Comparison of ENCODE assay signal across 15 cellular contexts in the genomic region with DNA sequence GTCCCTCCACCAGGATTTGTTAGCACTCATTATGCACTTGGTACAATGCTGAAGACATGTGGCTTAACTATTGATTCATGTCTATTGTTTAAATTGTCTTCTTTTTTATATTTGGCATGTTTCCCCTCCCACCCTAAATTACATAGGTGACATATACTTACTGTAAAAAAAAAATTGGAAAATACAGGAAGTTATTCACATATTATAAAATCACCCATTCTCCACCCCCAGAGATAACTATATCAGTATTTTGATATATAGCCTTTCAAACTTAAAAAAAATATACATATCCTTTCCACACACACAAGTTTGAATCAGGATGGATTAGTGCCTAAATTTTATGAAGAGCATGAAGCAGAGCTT.
DNase-seq lines count a peak whose midpoint lies in the region; ATAC-seq, FAIRE-seq and TF ChIP-seq lines count a peak whose summit lies in the region.
"Had no signal": no experiment of that assay in that cellular context is flagged by ENCODE, and none has a peak within 500 bp of the region (broad histone marks: within the 10 kb centered on the region; RNA-seq: fewer than 3 reads in every experiment).

No MANE protein-coding gene starts in this region.

- no peak overlapping the region for H3K18ac ChIP-seq in IMR-90 (ENCODE audit: low read depth, low read length)

- no peaks in the 10 kb centered on the region for H4K20me1 ChIP-seq in IMR-90 (ENCODE audit: insufficient read depth, low read length)
- H4K20me1 ChIP-seq in endothelial cell of umbilical vein (replicated peaks; ENCODE audit: control insufficient read depth, extremely low read depth, insufficient read depth, low read length): no peaks in the 10 kb centered on the region
- no peaks in the 10 kb centered on the region for H4K20me1 ChIP-seq in neural progenitor cell (ENCODE audit: low read depth)

- no TSS peak for BruUV-seq in IMR-90 (replicated peaks; lab: Mats Ljungman, UMichigan)
- BruUV-seq in endothelial cell of umbilical vein (replicated peaks; lab: Mats Ljungman, UMichigan): no TSS peak

- no peak overlapping the region for H3K4me3 Mint-ChIP-seq in neural progenitor cell
- no peak overlapping the region for H3K4me3 Mint-ChIP-seq in CD8-positive, alpha-beta T cell
- H3K4me3 Mint-ChIP-seq: CD4-positive, CD25-positive, alpha-beta regulatory T cell had no signal

- TF ChIP-seq RAD21 in IMR-90 (IDR thresholded peaks at IDR 0.05; ENCODE audit: low read length): no peak

- no peak overlapping the region for H2AK9ac ChIP-seq in IMR-90 (replicated peaks; ENCODE audit: low read depth, low read length, poor library complexity)

- no peak for TF ChIP-seq POLR2A in IMR-90 (IDR thresholded peaks at IDR 0.05; ENCODE audit: low read depth, low read length)
- no peak for TF ChIP-seq POLR2A in endothelial cell of umbilical vein (IDR thresholded peaks at IDR 0.05; ENCODE audit: low read depth, low read length)
- no peak for TF ChIP-seq POLR2A in body of pancreas (IDR thresholded peaks at IDR 0.05)
- TF ChIP-seq POLR2A in GM12892 (IDR thresholded peaks at IDR 0.05; ENCODE audit: low read depth, low read length): no peak

- 0 out of 3 replicates have a peak overlapping the region, but pooled peaks have one; percentile 99 for H2BK15ac ChIP-seq in IMR-90 (ENCODE audit: low read depth, low read length)

- peak overlapping the region; percentile 7 for H3K27ac Mint-ChIP-seq in neural progenitor cell
- no peak overlapping the region for H3K27ac Mint-ChIP-seq in CD8-positive, alpha-beta T cell

- no peak overlapping the region for H3K9ac ChIP-seq in IMR-90 (ENCODE audit: low read depth, low read length)
- H3K9ac ChIP-seq in endothelial cell of umbilical vein (replicated peaks; ENCODE audit: extremely low read depth, insufficient read depth, low read length): no peak overlapping the region
- no peak overlapping the region for H3K9ac ChIP-seq in neural progenitor cell

- no peaks in the 10 kb centered on the region for H3K9me3 ChIP-seq in IMR-90 (ENCODE audit: control insufficient read depth, insufficient read depth, low read length)
- no peaks in the 10 kb centered on the region for H3K9me3 ChIP-seq in endothelial cell of umbilical vein (replicated peaks; ENCODE audit: control insufficient read depth, insufficient read depth, low read length)
- no peaks in the 10 kb centered on the region for H3K9me3 ChIP-seq in neural progenitor cell (ENCODE audit: low read depth)
- H3K9me3 ChIP-seq in CD8-positive, alpha-beta T cell (ENCODE audit: low read length): no peaks in the 10 kb centered on the region
- H3K9me3 ChIP-seq in body of pancreas: no peaks in the 10 kb centered on the region
- H3K9me3 ChIP-seq: MG63 had no signal

- H3K27me3 Mint-ChIP-seq in neural progenitor cell (ENCODE audit: insufficient read depth, low read depth): peaks cover 3% of the 10 kb centered on the region
- H3K27me3 Mint-ChIP-seq in CD8-positive, alpha-beta T cell (ENCODE audit: low read depth): peaks cover 22% of the 10 kb centered on the region

- no peak overlapping the region for H2AFZ ChIP-seq in ACC112 (ENCODE audit: low read length, unreplicated experiment)
- H2AFZ ChIP-seq in IMR-90 (replicated peaks; ENCODE audit: low read length, poor library complexity): peak overlapping the region; percentile 72
- peak overlapping the region; percentile 11 for H2AFZ ChIP-seq in endothelial cell of umbilical vein (ENCODE audit: low read depth, low read length)
- no peak overlapping the region for H2AFZ ChIP-seq in neural progenitor cell (replicated peaks)

- H4K5ac ChIP-seq in IMR-90 (ENCODE audit: low read depth, low read length): no peak overlapping the region

- no peaks in the 10 kb centered on the region for H3K36me3 Mint-ChIP-seq in neural progenitor cell
- no peaks in the 10 kb centered on the region for H3K36me3 Mint-ChIP-seq in CD8-positive, alpha-beta T cell
- H3K36me3 Mint-ChIP-seq: CD4-positive, CD25-positive, alpha-beta regulatory T cell had no signal

- H3F3A ChIP-seq in neural progenitor cell (ENCODE audit: low read depth): no peaks in the 10 kb centered on the region

- no peak overlapping the region for H2AK5ac ChIP-seq in IMR-90 (ENCODE audit: low read depth, low read length)

- no peak overlapping the region; the same call in 1 of the 2 replicates for H2BK20ac ChIP-seq in IMR-90 (ENCODE audit: low read depth, low read length)

- H3K9me1 ChIP-seq in IMR-90 (ENCODE audit: insufficient read depth, low read length): peaks cover 14% of the 10 kb centered on the region
- H3K9me1 ChIP-seq in endothelial cell of umbilical vein (replicated peaks; ENCODE audit: control insufficient read depth, extremely low read depth, insufficient read depth, low read length): no peaks in the 10 kb centered on the region

- H3K79me1 ChIP-seq in IMR-90 (ENCODE audit: low read depth in 1 of 2, low read length in 2 of 2): peaks cover 0 to 23% of the 10 kb centered on the region in 2 experiments; a peak in 2 of 4 replicates

- H3K27me3 ChIP-seq in ACC112 (ENCODE audit: insufficient read depth, low read length): no peaks in the 10 kb centered on the region
- H3K27me3 ChIP-seq in IMR-90 (ENCODE audit: control insufficient read depth, insufficient read depth, low read length): no peaks in the 10 kb centered on the region
- no peaks in the 10 kb centered on the region for H3K27me3 ChIP-seq in endothelial cell of umbilical vein (ENCODE audit: control insufficient read depth in 2 of 2, insufficient read depth in 2 of 2, low read length in 2 of 2)
- no peaks in the 10 kb centered on the region for H3K27me3 ChIP-seq in neural progenitor cell
- no peaks in the 10 kb centered on the region for H3K27me3 ChIP-seq in CD8-positive, alpha-beta T cell (ENCODE audit: insufficient read depth, low read length)
- no peaks in the 10 kb centered on the region for H3K27me3 ChIP-seq in body of pancreas
- H3K27me3 ChIP-seq: MG63 had no signal

- no peak for ATAC-seq in IMR-90 (ENCODE audit: low read depth)
- no peak for ATAC-seq in CD8-positive, alpha-beta T cell
- ATAC-seq in body of pancreas: no peak
- ATAC-seq: GM12878 had no signal

- H2BK5ac ChIP-seq in IMR-90 (ENCODE audit: low read depth, low read length, poor library complexity, severe bottlenecking): no peak overlapping the region

- peak overlapping the region; percentile 75; the same call in 1 of the 2 replicates for H2BK120ac ChIP-seq in IMR-90 (ENCODE audit: low read depth, low read length)

- FAIRE-seq in endothelial cell of umbilical vein (lab: Jason Lieb, UNC): no peak
- FAIRE-seq in GM12892 (lab: Jason Lieb, UNC): no peak
- FAIRE-seq: GM12878, H1 had no signal

- POLR2A ChIA-PET in IMR-90 (lab: Charles Lee; ENCODE audit: unreplicated experiment) (no interaction called here), endothelial cell of umbilical vein (lab: Charles Lee) (no interaction called here)
- POLR2A ChIA-PET in CD8-positive, alpha-beta T cell (lab: Charles Lee): no interaction called here

- dilution Hi-C loops in IMR-90 (cut with HindIII; ENCODE audit: low sequenced_read_pairs, unreplicated experiment) (no loop called here), endothelial cell of umbilical vein (cut with MboI; ENCODE audit: extremely low pct_ligation_motif_present, low sequenced_read_pairs) (no loop called here)

- CTCF ChIA-PET in IMR-90 (lab: Yijun Ruan, JAX): interaction anchor here (1.2 to 1.3 kb wide), 3 partner anchors 9 to 101 kb away, joined by 3 to 4 read pairs (median 4); no protein-coding TSS in a partner anchor
- CTCF ChIA-PET in endothelial cell of umbilical vein (lab: Charles Lee): interaction anchor here (0.7 to 3.2 kb wide), 8 partner anchors 8 to 119 kb away, joined by 3 to 18 read pairs (median 4); no protein-coding TSS in a partner anchor
- CTCF ChIA-PET in CD8-positive, alpha-beta T cell (lab: Charles Lee): interaction anchor here (0.9 to 4.0 kb wide), 3 partner anchors 13 to 36 kb away, joined by 3 to 11 read pairs (median 4); no protein-coding TSS in a partner anchor

- H3K36me3 ChIP-seq in ACC112 (ENCODE audit: insufficient read depth, low read length) (no peaks in the 10 kb centered on the region), IMR-90 (ENCODE audit: control insufficient read depth, insufficient read depth, low read length) (no peaks in the 10 kb centered on the region), endothelial cell of umbilical vein (ENCODE audit: control insufficient read depth in 2 of 2, extremely low read depth in 1 of 2, insufficient read depth in 2 of 2, low read length in 2 of 2) (no peaks in the 10 kb centered on the region), neural progenitor cell (no peaks in the 10 kb centered on the region), body of pancreas (replicated peaks in 1 of 2; ENCODE audit: insufficient read depth in 1 of 2, low read depth in 2 of 2) (no peaks in the 10 kb centered on the region)
- H3K36me3 ChIP-seq in CD8-positive, alpha-beta T cell (ENCODE audit: insufficient read depth, low read length): no peaks in the 10 kb centered on the region
- H3K36me3 ChIP-seq: MG63 had no signal

- H3K9me3 Mint-ChIP-seq in neural progenitor cell: no peaks in the 10 kb centered on the region
- no peaks in the 10 kb centered on the region for H3K9me3 Mint-ChIP-seq in CD8-positive, alpha-beta T cell
- H3K9me3 Mint-ChIP-seq: CD4-positive, CD25-positive, alpha-beta regulatory T cell had no signal

- H4K8ac ChIP-seq in IMR-90 (ENCODE audit: low read depth in 2 of 2, low read length in 2 of 2): no peak overlapping the region

- H4K91ac ChIP-seq in IMR-90 (ENCODE audit: insufficient read depth, low read depth, low read length): no peak overlapping the region

- peaks cover 21% of the 10 kb centered on the region for H3K4me1 Mint-ChIP-seq in neural progenitor cell
- no peaks in the 10 kb centered on the region for H3K4me1 Mint-ChIP-seq in CD8-positive, alpha-beta T cell (ENCODE audit: low read depth)
- H3K4me1 Mint-ChIP-seq: CD4-positive, CD25-positive, alpha-beta regulatory T cell had no signal

- DNase-seq in IMR-90 (no peak), endothelial cell of umbilical vein (ENCODE audit: low read depth, low spot score) (no peak), neural progenitor cell (ENCODE audit: low spot score) (no peak), body of pancreas (no peak), GM12892 (ENCODE audit: insufficient read length) (no peak)
- DNase-seq in CD8-positive, alpha-beta T cell: no peak
- DNase-seq: AML-193; CD4-positive, CD25-positive, alpha-beta regulatory T cell; DMS79; NCI-H1092 treated with DMSO at 0.1 percent for 48 hours; NCI-H1694 treated with DMSO at 0.1 percent for 48 hours had no signal

- no peak overlapping the region for H3K23ac ChIP-seq in IMR-90 (ENCODE audit: low read depth, low read length)

- 0 out of 2 replicates have a peak overlapping the region, but pooled peaks have one; percentile 68 for H3K14ac ChIP-seq in IMR-90 (replicated peaks; ENCODE audit: low read depth, low read length)

- no peak overlapping the region for H3K4me2 ChIP-seq in IMR-90 (ENCODE audit: low read depth, low read length)
- peak overlapping the region; percentile 19 for H3K4me2 ChIP-seq in endothelial cell of umbilical vein (ENCODE audit: insufficient read depth, low read length)
- H3K4me2 ChIP-seq in neural progenitor cell: no peak overlapping the region

- no peak overlapping the region for H3K4me3 ChIP-seq in ACC112 (ENCODE audit: low read depth, low read length)
- no peak overlapping the region for H3K4me3 ChIP-seq in IMR-90 (ENCODE audit: insufficient read depth, low read depth, low read length)
- no peak overlapping the region for H3K4me3 ChIP-seq in endothelial cell of umbilical vein (replicated peaks in 1 of 3; ENCODE audit: insufficient read depth in 1 of 3, low read depth in 1 of 3, low read length in 3 of 3)
- no peak overlapping the region for H3K4me3 ChIP-seq in neural progenitor cell
- no peak overlapping the region for H3K4me3 ChIP-seq in CD8-positive, alpha-beta T cell (ENCODE audit: low read depth, low read length)
- H3K4me3 ChIP-seq in body of pancreas: no peak overlapping the region
- H3K4me3 ChIP-seq: GM12878, MG63 had no signal

- H3K79me2 ChIP-seq in ACC112 (ENCODE audit: control insufficient read depth, insufficient read depth, low read length, unreplicated experiment) (no peaks in the 10 kb centered on the region), endothelial cell of umbilical vein (ENCODE audit: control insufficient read depth, insufficient read depth, low read length) (no peaks in the 10 kb centered on the region), neural progenitor cell (ENCODE audit: low read depth) (no peaks in the 10 kb centered on the region)

- in situ Hi-C loops in IMR-90 (cut with MboI; ENCODE audit: low sequenced_read_pairs): no loop called here

- intact Hi-C loops in IMR-90 (cut with micrococcal nuclease): no loop called here
- intact Hi-C loops in endothelial cell of umbilical vein (cut with micrococcal nuclease): no loop called here
- intact Hi-C loops in CD8-positive, alpha-beta T cell (cut with DNase I, micrococcal nuclease): no loop called here
- intact Hi-C loops in body of pancreas (cut with DNase I): no loop called here

- TF ChIP-seq CTCF in IMR-90 (conservative IDR thresholded peaks at IDR 0.05; ENCODE audit: low read depth, low read length) (no peak), endothelial cell of umbilical vein (IDR thresholded peaks at IDR 0.05; ENCODE audit: extremely low read depth in 1 of 2, insufficient read depth in 1 of 2, low read depth in 1 of 2, low read length in 2 of 2) (no peak), neural progenitor cell (IDR thresholded peaks at IDR 0.05) (no peak), body of pancreas (IDR thresholded peaks at IDR 0.05) (no peak)
- TF ChIP-seq CTCF in CD8-positive, alpha-beta T cell (IDR thresholded peaks at IDR 0.05): no peak

- H3K27ac ChIP-seq in ACC112 (ENCODE audit: low read depth, low read length) (peak overlapping the region; percentile 63), IMR-90 (ENCODE audit: insufficient read depth, low read length) (no peak overlapping the region), endothelial cell of umbilical vein (ENCODE audit: insufficient read depth, low read depth, low read length) (no peak overlapping the region), neural progenitor cell (no peak overlapping the region), body of pancreas (no peak overlapping the region)
- no peak overlapping the region for H3K27ac ChIP-seq in CD8-positive, alpha-beta T cell (ENCODE audit: low read depth, low read length)

- H3K4ac ChIP-seq in IMR-90 (ENCODE audit: low read depth, low read length): no peak overlapping the region

- peaks cover 55% of the 10 kb centered on the region for H3K4me1 ChIP-seq in ACC112 (ENCODE audit: control insufficient read depth, insufficient read depth, low read length, unreplicated experiment)
- H3K4me1 ChIP-seq in IMR-90 (ENCODE audit: control insufficient read depth, insufficient read depth, low read length): peaks cover 15% of the 10 kb centered on the region
- H3K4me1 ChIP-seq in endothelial cell of umbilical vein (ENCODE audit: control insufficient read depth, extremely low read depth, insufficient read depth, low read length): peaks cover 29% of the 10 kb centered on the region
- H3K4me1 ChIP-seq in neural progenitor cell: no peaks in the 10 kb centered on the region
- H3K4me1 ChIP-seq in CD8-positive, alpha-beta T cell (ENCODE audit: insufficient read depth, low read length): no peaks in the 10 kb centered on the region
- H3K4me1 ChIP-seq in body of pancreas: peaks cover 12% of the 10 kb centered on the region

- H3K56ac ChIP-seq in IMR-90 (ENCODE audit: extremely low read depth, insufficient read depth, low read length): no peak overlapping the region

Comparison
In these comparisons a context has a peak if more than half of its experiments do, and no peak if none do; other contexts are left out.
1. H2AFZ ChIP-seq: peak in IMR-90 (single experiment) and endothelial cell of umbilical vein (single experiment); none in ACC112 (single experiment) and neural progenitor cell (single experiment).